Comparison of ENCODE assay signal across 30 cellular contexts in the genomic region with DNA sequence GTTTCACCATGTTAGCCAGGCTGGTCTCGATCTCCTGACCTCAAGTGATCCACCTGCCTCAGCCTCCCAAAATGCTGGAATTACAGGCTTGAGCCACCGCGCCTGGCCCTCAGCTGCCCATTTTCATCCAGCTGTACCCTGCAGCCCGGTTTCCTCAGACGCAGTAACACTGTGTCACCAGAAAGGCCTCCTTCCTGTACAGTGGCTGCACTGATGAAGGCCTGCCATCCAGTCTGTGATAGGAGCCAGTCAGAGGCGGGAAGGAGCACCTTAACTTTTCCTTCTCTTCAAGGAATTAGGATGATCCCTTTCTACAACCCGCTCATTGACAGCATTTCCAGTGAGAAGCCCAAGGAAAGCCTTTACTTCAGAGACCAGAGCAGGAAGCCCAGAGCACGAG.
DNase-seq lines count a peak whose midpoint lies in the region; ATAC-seq and TF ChIP-seq lines count a peak whose summit lies in the region.
"Had no signal": no experiment of that assay in that cellular context is flagged by ENCODE, and none has a peak within 500 bp of the region (broad histone marks: within the 10 kb centered on the region; RNA-seq: fewer than 3 reads in every experiment).

No MANE protein-coding gene starts in this region.

- peak overlapping the region in 3 of 5 donors; percentile 25 to 50 (median 47) for H3K4me3 Mint-ChIP-seq in immature natural killer cell
- H3K4me3 Mint-ChIP-seq: activated B cell treated with CpG ODN at 0.5 μM for 24 hours; brain; CD4-positive, CD25-positive, alpha-beta regulatory T cell; IgD-negative memory B cell; neural crest cell; stimulated activated naive CD8-positive, alpha-beta T cell treated with anti-CD3 and anti-CD28 coated beads, Interleukin-15, Interleukin-2, amounts not matched to agents 100 ng/mL and 50 ng/mL, for 24 hours; T-cell had no signal

- no peaks in the 10 kb centered on the region for H3K27me3 Mint-ChIP-seq in immature natural killer cell (ENCODE audit: low read depth in 3 of 3)
- H3K27me3 Mint-ChIP-seq: activated B cell treated with CpG ODN at 0.5 μM for 24 hours; brain; IgD-negative memory B cell; stimulated activated naive CD8-positive, alpha-beta T cell treated with anti-CD3 and anti-CD28 coated beads, Interleukin-15, Interleukin-2, amounts not matched to agents 100 ng/mL and 50 ng/mL, for 24 hours; T-cell had no signal

- no peak for DNase-seq in heart right ventricle
- DNase-seq in Right ventricle myocardium superior = no peak
- DNase-seq in immature natural killer cell = no peak
- no peak for DNase-seq in stomach
- DNase-seq in anterior cingulate cortex (lab: John Stamatoyannopoulos, UW) = no peak
- DNase-seq: activated B cell treated with CpG ODN at 0.5 μM for 24 hours; activated CD4-positive, alpha-beta T cell treated with anti-CD3 and anti-CD28 coated beads, Interleukin-2, amount 50 U/mL, for 1 hour; activated T-cell treated with anti-CD3 and anti-CD28 coated beads, Interleukin-2, amount 50 U/mL, for 48 hours; Calu3; CD4-positive, CD25-positive, alpha-beta regulatory T cell; DMS79 treated with DMSO at 0.1 percent for 48 hours; effector memory CD4-positive, alpha-beta T cell; erythroblast; GDM1; head of caudate nucleus; kidney; NCI-H1694; NCI-H446; NCI-H774; stimulated activated CD4-positive, alpha-beta T cell treated with anti-CD3 and anti-CD28 coated beads, Interleukin-2, amount 100 ng/mL, for 24 hours; T-cell had no signal

- 88 to 96% methylated on average over 8 of the region's 8 CpGs for WGBS in heart right ventricle, 2 donors
- 89 to 97% (median 93%) methylated on average over 8 of the region's 8 CpGs for WGBS in stomach, 5 donors

- H3K27me3 ChIP-seq in heart right ventricle (no peaks in the 10 kb centered on the region), stomach (no peaks in the 10 kb centered on the region)
- H3K27me3 ChIP-seq: tibial nerve had no signal

- H3K27ac ChIP-seq in heart right ventricle (peak overlapping the region; percentile 62 to 89 (median 83)), angular gyrus (ENCODE audit: low read depth, low read length) (peak overlapping the region; percentile 50), stomach (peak overlapping the region in 3 of 5 donors; percentile 56 to 87 (median 62))
- H3K27ac ChIP-seq: parathyroid adenoma had no signal

- H3K4me1 ChIP-seq in heart right ventricle = peaks cover 24 to 99% (median 82%) of the 10 kb centered on the region in 9 donors
- peaks cover 22 to 78% (median 49%) of the 10 kb centered on the region in 4 donors for H3K4me1 ChIP-seq in stomach
- H3K4me1 ChIP-seq: parathyroid adenoma had no signal

- no peak for TF ChIP-seq EP300 in stomach (IDR thresholded peaks at IDR 0.05)

- H3K36me3 ChIP-seq in heart right ventricle (no peaks in the 10 kb centered on the region), stomach (no peaks in the 10 kb centered on the region)
- H3K36me3 ChIP-seq: tibial nerve had no signal

- TF ChIP-seq CTCF in heart right ventricle (IDR thresholded peaks at IDR 0.05) (no peak), stomach (IDR thresholded peaks at IDR 0.05) (no peak)

- peaks cover 0 to 8% (median 0%) of the 10 kb centered on the region in 11 donors for H3K9me3 ChIP-seq in heart right ventricle
- no peaks in the 10 kb centered on the region for H3K9me3 ChIP-seq in stomach
- H3K9me3 ChIP-seq: tibial nerve had no signal

- H3K27ac Mint-ChIP-seq in immature natural killer cell = peak overlapping the region; percentile 53 to 92 (median 81)
- H3K27ac Mint-ChIP-seq: activated B cell treated with CpG ODN at 0.5 μM for 24 hours; stimulated activated naive CD8-positive, alpha-beta T cell treated with anti-CD3 and anti-CD28 coated beads, Interleukin-15, Interleukin-2, amounts not matched to agents 100 ng/mL and 50 ng/mL, for 24 hours; T-cell had no signal

- H3K9me3 Mint-ChIP-seq in immature natural killer cell = no peaks in the 10 kb centered on the region
- H3K9me3 Mint-ChIP-seq: activated B cell treated with CpG ODN at 0.5 μM for 24 hours, brain, IgD-negative memory B cell, T-cell had no signal

- ATAC-seq in heart right ventricle = no peak
- no peak for ATAC-seq in Right ventricle myocardium superior (ENCODE audit: poor library complexity)
- no peak for ATAC-seq in GM19395 (IDR thresholded peaks at IDR 0.05; ENCODE audit: unreplicated experiment)
- ATAC-seq in GM18870 (IDR thresholded peaks at IDR 0.05; ENCODE audit: unreplicated experiment) = no peak
- ATAC-seq: T-cell had no signal

- peaks cover 93 to 100% of the 10 kb centered on the region in 2 donors for H3K4me1 Mint-ChIP-seq in immature natural killer cell

- H3K36me3 Mint-ChIP-seq in immature natural killer cell = peaks cover 0 to 15% (median 7%) of the 10 kb centered on the region in 3 donors
- H3K36me3 Mint-ChIP-seq: brain; CD4-positive, CD25-positive, alpha-beta regulatory T cell; T-cell had no signal

- intact Hi-C loops in heart right ventricle (cut with DNase I) (loop anchor here in 4 of 10 donors (5.0 kb wide), 4 partner anchors 49 to 126 kb away; a partner anchor contains a TSS), Right ventricle myocardium superior (cut with DNase I) (loop anchor here (10.0 kb wide), 1 partner anchor 123 kb away; no protein-coding TSS in a partner anchor), stomach (cut with DNase I; ENCODE audit: low total_unique reads) (no loop called here)

- TF ChIP-seq POLR2A in stomach (IDR thresholded peaks at IDR 0.05) = no peak

- H3K4me3 ChIP-seq in heart right ventricle = no peak overlapping the region
- H3K4me3 ChIP-seq in stomach = no peak overlapping the region
- H3K4me3 ChIP-seq: tibial nerve had no signal
